In genomic region chr3:33419948-33420347, GRCh38 we compare ENCODE assay signal across 19 cellular contexts. TPM values are rescaled to one million over a fixed set of nuclear protein-coding genes. Genes with fewer than 3 reads are reported as not detected.
DNase-seq lines count a peak whose midpoint lies in the region; ATAC-seq and TF ChIP-seq lines count a peak whose summit lies in the region.
"Had no signal": no experiment of that assay in that cellular context is flagged by ENCODE, and none has a peak within 500 bp of the region (broad histone marks: within the 10 kb centered on the region; RNA-seq: fewer than 3 reads in every experiment).

No MANE protein-coding gene starts in this region.

- no peak overlapping the region; the same call in 1 of the 2 replicates for H3K4me3 ChIP-seq in OCI-LY3 (ENCODE audit: low read length)
- H3K4me3 ChIP-seq: lung, sigmoid colon, thyroid gland had no signal

- H3K9me3 Mint-ChIP-seq in activated CD8-positive, alpha-beta memory T cell treated with anti-CD3 and anti-CD28 coated beads, Interleukin-2, amount 10 ng/mL, durations not matched to agents 7 days and 5 days (ENCODE audit: low read depth): no peaks in the 10 kb centered on the region
- H3K9me3 Mint-ChIP-seq in nephron progenitor cell: no peaks in the 10 kb centered on the region
- H3K9me3 Mint-ChIP-seq in glutamatergic neuron (ENCODE audit: unreplicated experiment): peaks cover 4% of the 10 kb centered on the region
- H3K9me3 Mint-ChIP-seq: central memory CD8-positive, alpha-beta T cell; H9 had no signal

- H3K4me1 ChIP-seq in OCI-LY3 (ENCODE audit: low read length): peaks cover 14% of the 10 kb centered on the region
- H3K4me1 ChIP-seq: Caco-2, thyroid gland had no signal

- peaks cover 71% of the 10 kb centered on the region for H3K79me2 ChIP-seq in OCI-LY3 (ENCODE audit: low read length)

- DNase-seq in activated CD8-positive, alpha-beta memory T cell treated with anti-CD3 and anti-CD28 coated beads, Interleukin-2, amount 10 ng/mL, durations not matched to agents 7 days and 5 days: no peak
- DNase-seq in activated CD8-positive, alpha-beta memory T cell treated with anti-CD3 and anti-CD28 coated beads, Interleukin-2, amount 50 U/mL, for 48 hours: no peak
- no peak for DNase-seq in nephron progenitor cell
- DNase-seq in D341Med (ENCODE audit: low spot score): no peak
- DNase-seq in glutamatergic neuron: no peak
- DNase-seq in stimulated activated CD4-positive, alpha-beta T cell treated with anti-CD3 and anti-CD28 coated beads, Interleukin-4, amount 100 ng/mL, for 4 hours: no peak
- DNase-seq: Caco-2; GF-D8; H9; KG1; NCI-H1436; NCI-H345; sigmoid colon; stimulated activated CD4-positive, alpha-beta T cell treated with anti-CD3 and anti-CD28 coated beads, Interleukin-4, amount 100 ng/mL, for 1 hour; thyroid gland had no signal

- no peak overlapping the region for H2AFZ ChIP-seq in OCI-LY3 (ENCODE audit: low read depth, low read length)

- peaks cover 18% of the 10 kb centered on the region for H3K4me1 Mint-ChIP-seq in activated CD8-positive, alpha-beta memory T cell treated with anti-CD3 and anti-CD28 coated beads, Interleukin-2, amount 10 ng/mL, durations not matched to agents 7 days and 5 days
- H3K4me1 Mint-ChIP-seq in nephron progenitor cell: peaks cover under 1% of the 10 kb centered on the region
- no peaks in the 10 kb centered on the region for H3K4me1 Mint-ChIP-seq in glutamatergic neuron (ENCODE audit: low read depth, unreplicated experiment)

- H3K27me3 Mint-ChIP-seq in activated CD8-positive, alpha-beta memory T cell treated with anti-CD3 and anti-CD28 coated beads, Interleukin-2, amount 10 ng/mL, durations not matched to agents 7 days and 5 days: no peaks in the 10 kb centered on the region
- H3K27me3 Mint-ChIP-seq in nephron progenitor cell (ENCODE audit: low read depth, poor library complexity) (no peaks in the 10 kb centered on the region), glutamatergic neuron (ENCODE audit: unreplicated experiment) (peaks cover 2% of the 10 kb centered on the region)
- H3K27me3 Mint-ChIP-seq: central memory CD8-positive, alpha-beta T cell had no signal

- H3K36me3 ChIP-seq in OCI-LY3 (replicated peaks; ENCODE audit: low read depth, low read length): peaks cover 67% of the 10 kb centered on the region

- no peaks in the 10 kb centered on the region for H3K27me3 ChIP-seq in OCI-LY3 (ENCODE audit: low read depth, low read length)
- H3K27me3 ChIP-seq: sigmoid colon, thyroid gland had no signal

- no peak for ATAC-seq in activated CD8-positive, alpha-beta memory T cell treated with anti-CD3 and anti-CD28 coated beads, Interleukin-2, amount 10 ng/mL, durations not matched to agents 7 days and 5 days
- ATAC-seq in GM21528 (IDR thresholded peaks at IDR 0.05; ENCODE audit: low FRiP score, unreplicated experiment): peak; percentile 49

- CTCF ChIA-PET in activated CD8-positive, alpha-beta memory T cell treated with anti-CD3 and anti-CD28 coated beads, Interleukin-2, amount 10 ng/mL, durations not matched to agents 7 days and 5 days (lab: Charles Lee): interaction anchor here (0.7 kb wide), 3 partner anchors 19 to 367 kb away, joined by 3 read pairs; no protein-coding TSS in a partner anchor

- peak overlapping the region; percentile 34 for H3K27ac ChIP-seq in OCI-LY3 (ENCODE audit: low read length)
- H3K27ac ChIP-seq: sigmoid colon, thyroid gland had no signal

- H3K36me3 Mint-ChIP-seq in activated CD8-positive, alpha-beta memory T cell treated with anti-CD3 and anti-CD28 coated beads, Interleukin-2, amount 10 ng/mL, durations not matched to agents 7 days and 5 days: peaks cover 56% of the 10 kb centered on the region
- H3K36me3 Mint-ChIP-seq in nephron progenitor cell (ENCODE audit: low read depth): peaks cover 83% of the 10 kb centered on the region
- no peaks in the 10 kb centered on the region for H3K36me3 Mint-ChIP-seq in glutamatergic neuron (ENCODE audit: unreplicated experiment)

- no peak overlapping the region for H3K4me3 Mint-ChIP-seq in activated CD8-positive, alpha-beta memory T cell treated with anti-CD3 and anti-CD28 coated beads, Interleukin-2, amount 10 ng/mL, durations not matched to agents 7 days and 5 days
- H3K4me3 Mint-ChIP-seq in nephron progenitor cell: no peak overlapping the region
- no peak overlapping the region for H3K4me3 Mint-ChIP-seq in glutamatergic neuron (ENCODE audit: unreplicated experiment)
- H3K4me3 Mint-ChIP-seq: central memory CD8-positive, alpha-beta T cell; H9 had no signal

- H3K9me3 ChIP-seq in OCI-LY3 (ENCODE audit: insufficient read depth, low read length): no peaks in the 10 kb centered on the region
- H3K9me3 ChIP-seq: Caco-2, sigmoid colon, thyroid gland had no signal

- TF ChIP-seq CTCF in OCI-LY3 (IDR thresholded peaks at IDR 0.05; ENCODE audit: low read depth, low read length): no peak
- TF ChIP-seq CTCF in nephron progenitor cell (IDR thresholded peaks at IDR 0.05): no peak
- TF ChIP-seq CTCF in glutamatergic neuron (IDR thresholded peaks at IDR 0.05; ENCODE audit: partially characterized antibody, unreplicated experiment): no peak

- H3K27ac Mint-ChIP-seq in activated CD8-positive, alpha-beta memory T cell treated with anti-CD3 and anti-CD28 coated beads, Interleukin-2, amount 10 ng/mL, durations not matched to agents 7 days and 5 days: peak overlapping the region; percentile 79
- H3K27ac Mint-ChIP-seq in nephron progenitor cell (peak overlapping the region; percentile 85), glutamatergic neuron (ENCODE audit: unreplicated experiment) (no peak overlapping the region)

- peak overlapping the region; percentile 30 for H3K4me2 ChIP-seq in OCI-LY3 (ENCODE audit: low read length)

- H3K9ac ChIP-seq in OCI-LY3 (ENCODE audit: low read length): no peak overlapping the region

- peaks cover 27% of the 10 kb centered on the region; the same call in 1 of the 2 replicates for H4K20me1 ChIP-seq in OCI-LY3 (ENCODE audit: insufficient read depth, low read length)

RNA-seq across cellular contexts. Expression of gene UBP1, which starts 20.3 kb away (rescaled TPM):
- 10 to 100 TPM; 60.5 to 71.8 TPM for total RNA-seq in activated CD8-positive, alpha-beta memory T cell treated with anti-CD3 and anti-CD28 coated beads, Interleukin-2, amount 10 ng/mL, durations not matched to agents 7 days and 5 days
- 69.9 TPM for total RNA-seq in glutamatergic neuron (ENCODE audit: unreplicated experiment)
